In the genomic region with DNA sequence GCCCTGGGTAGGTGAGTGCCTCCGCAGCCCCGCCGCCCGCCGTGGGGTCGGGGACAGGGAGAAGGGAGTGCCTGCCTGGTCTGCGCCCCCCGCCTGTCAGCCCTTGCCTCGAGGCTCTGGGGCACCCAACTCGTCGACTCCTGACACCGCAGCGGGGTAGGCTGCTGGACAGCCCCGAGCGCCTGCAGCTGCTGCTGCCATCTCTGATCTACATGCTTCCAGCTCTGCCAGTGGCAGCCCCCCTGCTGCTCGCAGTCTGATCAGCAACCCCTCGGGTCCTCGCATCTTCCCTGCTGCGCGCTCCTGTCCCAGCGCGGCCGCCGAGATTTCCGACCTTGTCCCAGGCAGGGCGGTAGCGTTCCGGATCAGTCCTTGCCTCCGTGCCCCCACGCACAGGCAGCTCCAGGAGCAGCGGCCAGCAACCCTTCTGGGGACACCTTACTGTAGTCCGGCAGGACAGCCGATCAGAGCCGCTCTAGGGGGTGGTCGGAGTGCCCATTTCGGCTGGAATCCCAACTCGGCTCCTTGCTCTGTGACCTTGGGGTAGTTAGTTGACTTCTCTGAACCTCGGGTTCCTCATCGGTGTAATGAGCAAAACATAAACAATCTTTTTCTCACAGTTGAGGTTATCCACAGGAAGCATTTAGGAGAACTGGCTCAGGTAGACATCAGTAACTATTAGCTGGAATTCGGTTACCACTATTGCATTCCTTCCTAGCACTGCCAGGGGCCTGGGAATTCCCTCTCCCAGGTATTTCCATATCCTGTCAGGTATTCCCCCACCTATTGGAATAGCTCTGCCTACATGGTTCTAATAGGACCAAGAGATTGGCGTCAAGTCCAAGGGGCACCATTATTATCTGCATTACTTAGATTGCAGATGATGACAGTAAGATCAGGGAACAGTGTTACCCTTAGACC, we compare ENCODE assay signal across 7 cellular contexts. TPM values are rescaled to one million over a fixed set of nuclear protein-coding genes. Genes with fewer than 3 reads are reported as not detected.
DNase-seq lines count a peak whose midpoint lies in the region; ATAC-seq and TF ChIP-seq lines count a peak whose summit lies in the region.
"Had no signal": no experiment of that assay in that cellular context is flagged by ENCODE, and none has a peak within 500 bp of the region (broad histone marks: within the 10 kb centered on the region; RNA-seq: fewer than 3 reads in every experiment).

No MANE protein-coding gene starts in this region.

- no peak overlapping the region for H3K9ac ChIP-seq in smooth muscle cell (ENCODE audit: low read depth)

- H3K79me2 ChIP-seq in smooth muscle cell (ENCODE audit: low read depth): no peaks in the 10 kb centered on the region

- H4K20me1 ChIP-seq in smooth muscle cell (ENCODE audit: low read depth): peaks cover 12% of the 10 kb centered on the region

- H3K27ac ChIP-seq in heart right ventricle (no peak overlapping the region), smooth muscle cell (ENCODE audit: low read depth) (no peak overlapping the region)

- intact Hi-C loops in heart right ventricle (cut with DNase I): no loop called here

- peak; percentile 9 for ATAC-seq in T-helper 17 cell
- peak in 3 of 8 donors; percentile 8 to 42 (median 31) for ATAC-seq in heart right ventricle
- ATAC-seq in HG02610 (IDR thresholded peaks at IDR 0.05; ENCODE audit: unreplicated experiment): no peak

- no peaks in the 10 kb centered on the region for H3K9me3 ChIP-seq in T-helper 17 cell (ENCODE audit: control insufficient read depth, low read length, poor library complexity, severe bottlenecking)
- H3K9me3 ChIP-seq in heart right ventricle: no peaks in the 10 kb centered on the region
- H3K9me3 ChIP-seq in smooth muscle cell (replicated peaks; ENCODE audit: low read depth): no peaks in the 10 kb centered on the region

- peaks cover 12% of the 10 kb centered on the region for H3K36me3 Mint-ChIP-seq in T-helper 17 cell (ENCODE audit: low read depth)

- no peak overlapping the region for H3K27ac Mint-ChIP-seq in T-helper 17 cell

- peak overlapping the region; percentile 75 for H3K4me3 Mint-ChIP-seq in T-helper 17 cell

- peaks cover 90% of the 10 kb centered on the region for H3K27me3 Mint-ChIP-seq in T-helper 17 cell

- peaks cover 28% of the 10 kb centered on the region for H3K4me1 Mint-ChIP-seq in T-helper 17 cell

- H3F3A ChIP-seq in smooth muscle cell (ENCODE audit: low read depth): no peaks in the 10 kb centered on the region

- TF ChIP-seq CTCF in heart right ventricle (IDR thresholded peaks at IDR 0.05): no peak
- no peak for TF ChIP-seq CTCF in smooth muscle cell (IDR thresholded peaks at IDR 0.05; ENCODE audit: borderline replicate concordance, insufficient read depth, poor library complexity, severe bottlenecking)

- DNase-seq in T-helper 17 cell (no peak), heart right ventricle (no peak), smooth muscle cell (lab: John Stamatoyannopoulos, UW; ENCODE audit: unreplicated experiment) (no peak), NCI-H187 (lab: John Stamatoyannopoulos, UW) (no peak), NCI-H2029 (lab: John Stamatoyannopoulos, UW) (no peak)

- WGBS in heart right ventricle, 2 donors: 18 to 25% methylated on average over 40 to 41 of the region's 41 CpGs
- WGBS in smooth muscle cell (ENCODE audit: low lambda C conversion rate): 8% methylated on average over 36 of the region's 41 CpGs

- H3K4me1 ChIP-seq in heart right ventricle (peaks cover 6 to 20% (median 15%) of the 10 kb centered on the region in 9 donors), smooth muscle cell (ENCODE audit: low read depth) (peaks cover 14% of the 10 kb centered on the region)

- no peaks in the 10 kb centered on the region for H3K36me3 ChIP-seq in heart right ventricle
- no peaks in the 10 kb centered on the region for H3K36me3 ChIP-seq in smooth muscle cell (ENCODE audit: low read depth)

- H3K27me3 ChIP-seq in heart right ventricle (peaks cover 6 to 100% (median 91%) of the 10 kb centered on the region in 7 donors), smooth muscle cell (ENCODE audit: low read depth) (peaks cover 96% of the 10 kb centered on the region)

- H2AFZ ChIP-seq in smooth muscle cell (ENCODE audit: low read depth): peak overlapping the region; percentile 20

- H3K4me2 ChIP-seq in smooth muscle cell: peak overlapping the region; percentile 93

- H3K4me3 ChIP-seq in heart right ventricle: peak overlapping the region in 9 of 10 donors; percentile 18 to 62 (median 44)
- peak overlapping the region; percentile 50 for H3K4me3 ChIP-seq in smooth muscle cell

RNA-seq across cellular contexts. Expression of a gene that starts 0.6 kb away (rescaled TPM):
- not detected for total RNA-seq in T-helper 17 cell
- under 1 TPM in 6 of 10 donors, not detected in 4; 0.14 to 0.52 (median 0.24) TPM for total RNA-seq in heart right ventricle
- polyA plus RNA-seq in heart right ventricle: under 1 TPM; 0.20 to 0.29 TPM
- total RNA-seq in smooth muscle cell: not detected in 2 replicates
- polyA plus RNA-seq in smooth muscle cell: 0.79 TPM in 1 of 2 replicates, not detected in the other

RNA-seq across cellular contexts. Expression of a gene that starts 23.3 kb away (rescaled TPM):
- total RNA-seq in T-helper 17 cell (under 1 TPM in 1 of 2 donors, not detected in 1; 0.35 TPM), heart right ventricle (1 to 10 TPM in 3 of 10 donors, under 1 TPM in 6, not detected in 1; 0.24 to 1.7 (median 0.77) TPM), smooth muscle cell (not detected in 2 replicates)
- polyA plus RNA-seq in heart right ventricle (1 to 10 TPM; 3.0 to 6.3 TPM), smooth muscle cell (1.00 TPM in 1 of 2 replicates, not detected in the other)
- total RNA-seq: SK-MEL-5 had no signal

RNA-seq across cellular contexts. Expression of a gene that starts 34.7 kb away (rescaled TPM):
- total RNA-seq in T-helper 17 cell: not detected
- total RNA-seq in heart right ventricle: 100 to 1,000 TPM in 9 of 10 donors, 10 to 100 TPM in 1; 84.6 to 389 (median 196) TPM
- 100 to 1,000 TPM in 1 of 2 donors, 10 to 100 TPM in 1; 46.8 to 116 TPM for polyA plus RNA-seq in heart right ventricle
- 27.1 and 28.5 TPM in 2 replicates for total RNA-seq in smooth muscle cell
- polyA plus RNA-seq in smooth muscle cell: 11.3 and 23.3 TPM in 2 replicates

RNA-seq across cellular contexts. Expression of a gene that starts 41.2 kb away (rescaled TPM):
- total RNA-seq in T-helper 17 cell (10 to 100 TPM; 39.2 to 39.6 TPM), heart right ventricle (10 to 100 TPM in 9 of 10 donors, 1 to 10 TPM in 1; 9.3 to 25.4 (median 13.3) TPM), smooth muscle cell (7.5 and 11.9 TPM in 2 replicates)
- polyA plus RNA-seq in heart right ventricle (10 to 100 TPM; 24.1 to 34.5 TPM), smooth muscle cell (19.9 and 31.3 TPM in 2 replicates)

RNA-seq across cellular contexts. Expression of a gene that starts 50.9 kb away (rescaled TPM):
- 10 to 100 TPM; 27.5 to 32.0 TPM for total RNA-seq in T-helper 17 cell
- 100 to 1,000 TPM in 9 of 10 donors, 10 to 100 TPM in 1; 93.1 to 134 (median 112) TPM for total RNA-seq in heart right ventricle
- polyA plus RNA-seq in heart right ventricle: 100 to 1,000 TPM in 1 of 2 donors, 10 to 100 TPM in 1; 59.8 to 103 TPM
- total RNA-seq in smooth muscle cell: 50.5 and 53.7 TPM in 2 replicates
- 72.5 and 85.5 TPM in 2 replicates for polyA plus RNA-seq in smooth muscle cell

Comparison
In these comparisons a context has a peak if more than half of its experiments do, and no peak if none do; other contexts are left out.
1. RNA of a gene that starts 34.7 kb away (total RNA-seq): 84.6 to 389 TPM in heart right ventricle and 27.1 to 28.5 TPM in smooth muscle cell; not detected in T-helper 17 cell; every median in the first group is over 10 times any median in the second.